Comparison of ENCODE assay signal across 8 cellular contexts in genomic region chr7:2609646-2610045, GRCh38. TPM values are rescaled to one million over a fixed set of nuclear protein-coding genes. Genes with fewer than 3 reads are reported as not detected.
DNase-seq lines count a peak whose midpoint lies in the region; ATAC-seq, FAIRE-seq and TF ChIP-seq lines count a peak whose summit lies in the region.
"Not testable (repeated sequence)": the region's sequence is repeated elsewhere in the genome, so short reads cannot be mapped to it uniquely, and the experiment has no call there.

No MANE protein-coding gene starts in this region.

- H3K4me3 Mint-ChIP-seq in brain; endodermal cell; stimulated activated memory B cell treated with anti-CD40 and anti-IgM and Interleukin-4, amounts not matched to agents 10 μg/mL and 1 μg/mL and 100 μg/mL, for 72 hours: not testable (repeated sequence)

- intact Hi-C loops in upper lobe of right lung (cut with DNase I), result not testable (repeated sequence)

- peak overlapping the region in 4 of 10 experiments; percentile 24 to 56 (median 47); a peak in 7 of 20 replicates for H3K4me3 ChIP-seq in BLaER1 treated with 17β-estradiol and CSF1 and Interleukin-3, amounts not matched to agents 10 nM and 100 nM
- H3K4me3 ChIP-seq in endodermal cell (ENCODE audit: low read length); mesenchymal stem cell (ENCODE audit: insufficient read depth in 1 of 2, low read depth in 1 of 2, low read length in 2 of 2); upper lobe of right lung: not testable (repeated sequence)
- H3K4me3 ChIP-seq in neutrophil (ENCODE audit: low read depth in 1 of 2, low read length in 1 of 2), result peak overlapping the region; percentile 54 to 58

- H3K27ac Mint-ChIP-seq in brain (peak overlapping the region in 3 of 5 experiments; percentile 25 to 86 (median 58)), endodermal cell (peak overlapping the region; percentile 62)
- peak overlapping the region; percentile 43 for H3K27ac Mint-ChIP-seq in stimulated activated memory B cell treated with anti-CD40 and anti-IgM and Interleukin-4, amounts not matched to agents 10 μg/mL and 1 μg/mL and 100 μg/mL, for 72 hours

- not testable (repeated sequence) for H3K4ac ChIP-seq in mesenchymal stem cell (ENCODE audit: low read depth in 1 of 2, low read length in 2 of 2)

- not testable (repeated sequence) for H2AK5ac ChIP-seq in mesenchymal stem cell (ENCODE audit: low read length, severe bottlenecking)

- H4K91ac ChIP-seq in mesenchymal stem cell (ENCODE audit: low read length), result peak overlapping the region; percentile 52

- H3K9me3 ChIP-seq in BLaER1 treated with 17β-estradiol and CSF1 and Interleukin-3, amounts not matched to agents 10 nM and 100 nM (replicated peaks in 1 of 11); endodermal cell (ENCODE audit: control insufficient read depth, low read length); mesenchymal stem cell (ENCODE audit: control insufficient read depth, low read length); neutrophil; upper lobe of right lung: not testable (repeated sequence)

- H2BK15ac ChIP-seq in mesenchymal stem cell (ENCODE audit: low read depth, poor library complexity, severe bottlenecking), result not testable (repeated sequence)

- not testable (repeated sequence) for H4K8ac ChIP-seq in mesenchymal stem cell (ENCODE audit: low read length)

- ATAC-seq in stimulated activated memory B cell treated with anti-CD40 and anti-IgM and Interleukin-4, amounts not matched to agents 10 μg/mL and 1 μg/mL and 100 μg/mL, for 72 hours; upper lobe of right lung: not testable (repeated sequence)

- H3K27me3 ChIP-seq in BLaER1 treated with 17β-estradiol and CSF1 and Interleukin-3, amounts not matched to agents 10 nM and 100 nM, result peaks cover 0 to 14% (median 0%) of the 10 kb centered on the region in 11 experiments; a peak in 4 of 22 replicates
- H3K27me3 ChIP-seq in endodermal cell (ENCODE audit: control insufficient read depth, insufficient read depth, low read length, poor library complexity, severe bottlenecking); mesenchymal stem cell (ENCODE audit: control insufficient read depth in 1 of 2, insufficient read depth in 1 of 2, low read length in 2 of 2); upper lobe of right lung: not testable (repeated sequence)
- peaks cover 12% of the 10 kb centered on the region for H3K27me3 ChIP-seq in neutrophil

- H2BK12ac ChIP-seq in mesenchymal stem cell (ENCODE audit: low read length in 2 of 2), result not testable (repeated sequence)

- TF ChIP-seq CTCF in brain (conservative IDR thresholded peaks at IDR 0.05); endodermal cell (conservative IDR thresholded peaks at IDR 0.05); neutrophil (IDR thresholded peaks at IDR 0.05); upper lobe of right lung (IDR thresholded peaks at IDR 0.05): not testable (repeated sequence)

- H3K23ac ChIP-seq in mesenchymal stem cell (ENCODE audit: low read length in 2 of 2), result not testable (repeated sequence)

- H4K20me1 ChIP-seq in BLaER1 treated with 17β-estradiol and CSF1 and Interleukin-3, amounts not matched to agents 10 nM and 100 nM, result not testable (repeated sequence)

- not testable (repeated sequence) for H3K9me3 Mint-ChIP-seq in brain; endodermal cell; stimulated activated memory B cell treated with anti-CD40 and anti-IgM and Interleukin-4, amounts not matched to agents 10 μg/mL and 1 μg/mL and 100 μg/mL, for 72 hours

- H2BK120ac ChIP-seq in mesenchymal stem cell (ENCODE audit: low read depth, low read length), result not testable (repeated sequence)

- H3K9ac ChIP-seq in BLaER1 treated with 17β-estradiol and CSF1 and Interleukin-3, amounts not matched to agents 10 nM and 100 nM, result peak overlapping the region in 8 of 11 experiments; percentile 9 to 78 (median 68); a peak in 14 of 22 replicates
- H3K9ac ChIP-seq in endodermal cell (ENCODE audit: extremely low read depth, low read length, poor library complexity, severe bottlenecking); mesenchymal stem cell (ENCODE audit: low read length): not testable (repeated sequence)

- not testable (repeated sequence) for DNase-seq in HTR-8/SVneo (ENCODE audit: insufficient read length, low spot score); endodermal cell; mesenchymal stem cell; upper lobe of right lung

- not testable (repeated sequence) for H3K18ac ChIP-seq in mesenchymal stem cell (ENCODE audit: low read depth in 1 of 2, low read length in 2 of 2)

- peak overlapping the region; percentile 90 to 99 (median 95) for H3K4me2 ChIP-seq in BLaER1 treated with 17β-estradiol and CSF1 and Interleukin-3, amounts not matched to agents 10 nM and 100 nM
- not testable (repeated sequence) for H3K4me2 ChIP-seq in mesenchymal stem cell (ENCODE audit: low read length, poor library complexity, severe bottlenecking)

- FAIRE-seq in HTR-8/SVneo (lab: Jason Lieb, UNC), result peak; percentile 4

- H3K36me3 ChIP-seq in BLaER1 treated with 17β-estradiol and CSF1 and Interleukin-3, amounts not matched to agents 10 nM and 100 nM; endodermal cell (ENCODE audit: control insufficient read depth, insufficient read depth, low read length); neutrophil; upper lobe of right lung: not testable (repeated sequence)
- peaks cover 17 to 41% of the 10 kb centered on the region in 2 experiments for H3K36me3 ChIP-seq in mesenchymal stem cell (ENCODE audit: control insufficient read depth in 1 of 2, insufficient read depth in 2 of 2, low read depth in 1 of 2, low read length in 2 of 2)

- peaks cover 96 to 100% (median 100%) of the 10 kb centered on the region in 10 experiments for H3K4me1 ChIP-seq in BLaER1 treated with 17β-estradiol and CSF1 and Interleukin-3, amounts not matched to agents 10 nM and 100 nM
- H3K4me1 ChIP-seq in endodermal cell (ENCODE audit: control insufficient read depth, insufficient read depth, low read length), result peaks cover 12% of the 10 kb centered on the region
- H3K4me1 ChIP-seq in mesenchymal stem cell (ENCODE audit: control insufficient read depth, insufficient read depth, low read depth, low read length), result peaks cover 22% of the 10 kb centered on the region
- H3K4me1 ChIP-seq in neutrophil (ENCODE audit: control insufficient read depth in 1 of 2, insufficient read depth in 1 of 2, low read depth in 1 of 2, low read length in 1 of 2), result peaks cover 22 to 30% of the 10 kb centered on the region in 2 experiments
- peaks cover 36% of the 10 kb centered on the region for H3K4me1 ChIP-seq in upper lobe of right lung

- H3K36me3 Mint-ChIP-seq in brain; endodermal cell (ENCODE audit: low read depth); stimulated activated memory B cell treated with anti-CD40 and anti-IgM and Interleukin-4, amounts not matched to agents 10 μg/mL and 1 μg/mL and 100 μg/mL, for 72 hours: not testable (repeated sequence)

- peak overlapping the region in 7 of 11 experiments; percentile 58 to 93 (median 83); a peak in 12 of 22 replicates for H3K27ac ChIP-seq in BLaER1 treated with 17β-estradiol and CSF1 and Interleukin-3, amounts not matched to agents 10 nM and 100 nM
- H3K27ac ChIP-seq in endodermal cell (ENCODE audit: low read depth, low read length); mesenchymal stem cell (ENCODE audit: low read length, poor library complexity, severe bottlenecking): not testable (repeated sequence)
- H3K27ac ChIP-seq in neutrophil (peak overlapping the region; percentile 85), upper lobe of right lung (peak overlapping the region; percentile 69)

- peaks cover 66% of the 10 kb centered on the region for H3K4me1 Mint-ChIP-seq in brain
- peaks cover 44% of the 10 kb centered on the region for H3K4me1 Mint-ChIP-seq in endodermal cell
- peaks cover 46% of the 10 kb centered on the region for H3K4me1 Mint-ChIP-seq in stimulated activated memory B cell treated with anti-CD40 and anti-IgM and Interleukin-4, amounts not matched to agents 10 μg/mL and 1 μg/mL and 100 μg/mL, for 72 hours

- WGBS in endodermal cell (ENCODE audit: insufficient coverage in 1 of 2, insufficient read length in 1 of 2), 2 experiments, result 92 to 93% methylated on average over 6 of the region's 6 CpGs
- WGBS in mesenchymal stem cell, result 97% methylated on average over 6 of the region's 6 CpGs

- H2BK5ac ChIP-seq in mesenchymal stem cell (ENCODE audit: low read depth, low read length, poor library complexity, severe bottlenecking), result not testable (repeated sequence)

- H3K27me3 Mint-ChIP-seq in brain; endodermal cell (ENCODE audit: insufficient read depth); stimulated activated memory B cell treated with anti-CD40 and anti-IgM and Interleukin-4, amounts not matched to agents 10 μg/mL and 1 μg/mL and 100 μg/mL, for 72 hours: not testable (repeated sequence)

- H3K79me1 ChIP-seq in mesenchymal stem cell (replicated peaks; ENCODE audit: low read length, poor library complexity, severe bottlenecking), result not testable (repeated sequence)

- not testable (repeated sequence) for H3K14ac ChIP-seq in mesenchymal stem cell (ENCODE audit: low read length in 2 of 2)

- H2AFZ ChIP-seq in mesenchymal stem cell (ENCODE audit: low read depth, low read length), result not testable (repeated sequence)

RNA-seq across cellular contexts. Expression of gene TTYH3, which starts 22.1 kb away (rescaled TPM):
- polyA plus RNA-seq in brain (ENCODE audit: insufficient read depth, low read depth, low replicate concordance), result 48.7 TPM
- total RNA-seq in endodermal cell (100 to 1,000 TPM; 145 to 152 TPM), upper lobe of right lung (48.8 TPM)
- 164 TPM for polyA plus RNA-seq in endodermal cell (2013, experiment 1 of 2)
- polyA plus RNA-seq in endodermal cell (2013, experiment 2 of 2), result 151 TPM
- 198 TPM for polyA plus RNA-seq in mesenchymal stem cell (2013, experiment 1 of 2)
- 194 TPM for polyA plus RNA-seq in mesenchymal stem cell (2013, experiment 2 of 2)

RNA-seq across cellular contexts. Expression of gene IQCE, which starts 50.9 kb away (rescaled TPM):
- 18.0 TPM for polyA plus RNA-seq in brain (ENCODE audit: insufficient read depth, low read depth, low replicate concordance)
- total RNA-seq in endodermal cell, result 10 to 100 TPM; 15.4 to 20.8 TPM
- 15.7 TPM for polyA plus RNA-seq in endodermal cell (2013, experiment 1 of 2)
- 13.5 TPM for polyA plus RNA-seq in endodermal cell (2013, experiment 2 of 2)
- 10.2 TPM for polyA plus RNA-seq in mesenchymal stem cell (2013, experiment 1 of 2)
- 10.0 TPM for polyA plus RNA-seq in mesenchymal stem cell (2013, experiment 2 of 2)
- total RNA-seq in upper lobe of right lung, result 22.2 TPM

RNA-seq across cellular contexts. Expression of gene BRAT1, which starts 54.3 kb away (rescaled TPM):
- 49.3 TPM for polyA plus RNA-seq in brain (ENCODE audit: insufficient read depth, low read depth, low replicate concordance)
- 10 to 100 TPM; 42.1 to 42.7 TPM for total RNA-seq in endodermal cell
- polyA plus RNA-seq in endodermal cell (2013, experiment 1 of 2), result 46.3 TPM
- 42.2 TPM for polyA plus RNA-seq in endodermal cell (2013, experiment 2 of 2)
- 10.5 TPM for polyA plus RNA-seq in mesenchymal stem cell (2013, experiment 1 of 2)
- polyA plus RNA-seq in mesenchymal stem cell (2013, experiment 2 of 2), result 10.6 TPM
- total RNA-seq in upper lobe of right lung, result 24.1 TPM
